In genomic region chr7:47591655-47592572, GRCh38 we compare ENCODE assay signal across 16 cellular contexts. TPM values are rescaled to one million over a fixed set of nuclear protein-coding genes. Genes with fewer than 3 reads are reported as not detected.
DNase-seq lines count a peak whose midpoint lies in the region; ATAC-seq, FAIRE-seq and TF ChIP-seq lines count a peak whose summit lies in the region.
"Had no signal": no experiment of that assay in that cellular context is flagged by ENCODE, and none has a peak within 500 bp of the region (broad histone marks: within the 10 kb centered on the region; RNA-seq: fewer than 3 reads in every experiment).

No MANE protein-coding gene starts in this region.

- H3K27me3 ChIP-seq in HepG2 (ENCODE audit: control insufficient read depth in 1 of 2, insufficient read depth in 2 of 2, low read length in 2 of 2), result no peaks in the 10 kb centered on the region
- no peaks in the 10 kb centered on the region for H3K27me3 ChIP-seq in right lobe of liver
- no peaks in the 10 kb centered on the region for H3K27me3 ChIP-seq in mesendoderm (ENCODE audit: insufficient read depth, low read length, poor library complexity)
- no peaks in the 10 kb centered on the region for H3K27me3 ChIP-seq in uterus
- H3K27me3 ChIP-seq in dorsolateral prefrontal cortex, result no peaks in the 10 kb centered on the region

- no peak overlapping the region for H2BK120ac ChIP-seq in mesendoderm (ENCODE audit: low read depth, low read length)

- H2BK15ac ChIP-seq in mesendoderm (replicated peaks; ENCODE audit: low read depth), result no peak overlapping the region

- H3K9me3 ChIP-seq in HepG2 (ENCODE audit: low read length) (no peaks in the 10 kb centered on the region), right lobe of liver (no peaks in the 10 kb centered on the region), uterus (no peaks in the 10 kb centered on the region)

- H4K20me1 ChIP-seq in HepG2 (ENCODE audit: insufficient read depth, low read length), result no peaks in the 10 kb centered on the region

- peak overlapping the region; percentile 34 for H3K9ac ChIP-seq in HepG2 (ENCODE audit: insufficient read depth, low read depth, low read length)
- no peak overlapping the region for H3K9ac ChIP-seq in mesendoderm (ENCODE audit: low read length)

- peak overlapping the region; percentile 23 for H3K27ac ChIP-seq in HepG2 (ENCODE audit: extremely low read length, insufficient read depth, low read length)
- no peak overlapping the region for H3K27ac ChIP-seq in right lobe of liver
- H3K27ac ChIP-seq in mesendoderm (ENCODE audit: low read depth, low read length), result no peak overlapping the region
- peak overlapping the region; percentile 57 to 62 for H3K27ac ChIP-seq in uterus
- no peak overlapping the region for H3K27ac ChIP-seq in dorsolateral prefrontal cortex

- TF ChIP-seq EP300 in HepG2 (IDR thresholded peaks at IDR 0.05; ENCODE audit: low read depth in 2 of 2, low read length in 2 of 2) (no peak), HepG2 (CRISPR knock-in tag; IDR thresholded peaks at IDR 0.05; ENCODE audit: borderline replicate concordance) (no peak)

- H3K4me1 Mint-ChIP-seq in activated CD8-positive, alpha-beta memory T cell treated with anti-CD3 and anti-CD28 coated beads, Interleukin-2, amount 10 ng/mL, durations not matched to agents 7 days and 5 days, result no peaks in the 10 kb centered on the region

- no TSS peak for BruUV-seq in HepG2 (replicated peaks; lab: Mats Ljungman, UMichigan)

- H3K23ac ChIP-seq in mesendoderm (ENCODE audit: low read length), result no peak overlapping the region

- peak overlapping the region; percentile 67 for H3K4me2 ChIP-seq in HepG2 (ENCODE audit: low read depth, low read length)
- H3K4me2 ChIP-seq in mesendoderm (ENCODE audit: low read length), result no peak overlapping the region

- H2BK5ac ChIP-seq in mesendoderm (ENCODE audit: low read length), result no peak overlapping the region

- TF ChIP-seq POLR2A in HepG2 (IDR thresholded peaks at IDR 0.05; ENCODE audit: insufficient read depth in 1 of 2, low read depth in 2 of 2, low read length in 2 of 2) (no peak), right lobe of liver (IDR thresholded peaks at IDR 0.05) (no peak), uterus (IDR thresholded peaks at IDR 0.05) (no peak)

- no peaks in the 10 kb centered on the region for H3K36me3 ChIP-seq in HepG2 (replicated peaks in 1 of 2; ENCODE audit: control insufficient read depth in 1 of 2, insufficient read depth in 2 of 2, low read length in 2 of 2)
- no peaks in the 10 kb centered on the region for H3K36me3 ChIP-seq in right lobe of liver
- no peaks in the 10 kb centered on the region for H3K36me3 ChIP-seq in mesendoderm (ENCODE audit: control insufficient read depth, insufficient read depth, low read length)
- no peaks in the 10 kb centered on the region for H3K36me3 ChIP-seq in uterus
- H3K36me3 ChIP-seq: thoracic aorta had no signal

- H3K4ac ChIP-seq in mesendoderm (ENCODE audit: low read depth, low read length), result no peak overlapping the region

- H3K4me3 Mint-ChIP-seq in activated CD8-positive, alpha-beta memory T cell treated with anti-CD3 and anti-CD28 coated beads, Interleukin-2, amount 10 ng/mL, durations not matched to agents 7 days and 5 days, result no peak overlapping the region

- peaks cover 50% of the 10 kb centered on the region for H3K4me1 ChIP-seq in HepG2 (ENCODE audit: insufficient read depth, low read length)
- H3K4me1 ChIP-seq in right lobe of liver, result peaks cover 0 to 8% (median 4%) of the 10 kb centered on the region in 4 donors
- no peaks in the 10 kb centered on the region for H3K4me1 ChIP-seq in mesendoderm (ENCODE audit: control insufficient read depth, low read depth, low read length)
- H3K4me1 ChIP-seq in uterus, result peaks cover 0 to 7% of the 10 kb centered on the region in 2 donors

- TF ChIP-seq RAD21 in HepG2 (CRISPR knock-in tag; IDR thresholded peaks at IDR 0.05), result no peak

- H3K18ac ChIP-seq in mesendoderm (ENCODE audit: low read length), result peak overlapping the region; percentile 8

- 51% methylated on average over 17 of the region's 17 CpGs for WGBS in HepG2 (ENCODE audit: low lambda C conversion rate)
- 64% methylated on average over 13 of the region's 17 CpGs for WGBS in right lobe of liver (ENCODE audit: insufficient coverage, low coverage, low lambda C conversion rate, missing lambda C conversion rate)
- WGBS in mesendoderm (ENCODE audit: extremely low coverage, insufficient coverage, low lambda C conversion rate), result no CpG with 5 or more reads among the region's 17 CpGs

- intact Hi-C loops in HepG2 (cut with micrococcal nuclease; ENCODE audit: unreplicated experiment), result no loop called here
- intact Hi-C loops in right lobe of liver (cut with DNase I), result no loop called here
- intact Hi-C loops in uterus (cut with DNase I; ENCODE audit: low total_unique reads), result no loop called here
- intact Hi-C loops in dorsolateral prefrontal cortex (cut with DNase I), result no loop called here

- H3K56ac ChIP-seq in mesendoderm (ENCODE audit: low read length), result no peak overlapping the region

- no peak for FAIRE-seq in HepG2 (lab: Jason Lieb, UNC)
- FAIRE-seq: A204.1, endometrium, GM18507 had no signal

- POLR2A ChIA-PET in HepG2 (lab: Yijun Ruan, JAX), result interaction anchor here (1.1 to 2.2 kb wide), 5 partner anchors 9 to 19 kb away, joined by 3 to 13 read pairs (median 8); partner anchors contain the start of gene TNS3
- POLR2A ChIA-PET in GM10248 (lab: Yijun Ruan, JAX), result no interaction called here

- H2AFZ ChIP-seq in HepG2 (ENCODE audit: low read length), result no peak overlapping the region

- no peak for TF ChIP-seq CTCF in HepG2 (CRISPR knock-in tag; IDR thresholded peaks at IDR 0.05)
- TF ChIP-seq CTCF in right lobe of liver (IDR thresholded peaks at IDR 0.05), result no peak
- TF ChIP-seq CTCF in uterus (IDR thresholded peaks at IDR 0.05), result no peak
- no peak for TF ChIP-seq CTCF in GM10248 (IDR thresholded peaks at IDR 0.05; ENCODE audit: control extremely low read depth, extremely low read depth, low read depth, missing control alignments)
- no peak for TF ChIP-seq CTCF in dorsolateral prefrontal cortex (IDR thresholded peaks at IDR 0.05 in 54 of 56, conservative IDR thresholded peaks at IDR 0.05 in 2 of 56; ENCODE audit: low read depth in 1 of 56, partially characterized antibody in 56 of 56)

- H3K27ac Mint-ChIP-seq in activated CD8-positive, alpha-beta memory T cell treated with anti-CD3 and anti-CD28 coated beads, Interleukin-2, amount 10 ng/mL, durations not matched to agents 7 days and 5 days, result no peak overlapping the region

- no peak overlapping the region for H4K5ac ChIP-seq in mesendoderm (ENCODE audit: low read length)

- H3K4me3 ChIP-seq in HepG2 (replicated peaks in 1 of 3; ENCODE audit: insufficient read depth in 1 of 3, low read depth in 2 of 3, low read length in 3 of 3), result peak overlapping the region in 1 of 3 experiments; percentile 6; a peak in 1 of 6 replicates
- no peak overlapping the region for H3K4me3 ChIP-seq in right lobe of liver
- H3K4me3 ChIP-seq in mesendoderm (ENCODE audit: low read length), result no peak overlapping the region
- H3K4me3 ChIP-seq in uterus, result no peak overlapping the region
- no peak overlapping the region for H3K4me3 ChIP-seq in dorsolateral prefrontal cortex
- H3K4me3 ChIP-seq: skin epidermis, thoracic aorta had no signal

- no peaks in the 10 kb centered on the region for H3K36me3 Mint-ChIP-seq in activated CD8-positive, alpha-beta memory T cell treated with anti-CD3 and anti-CD28 coated beads, Interleukin-2, amount 10 ng/mL, durations not matched to agents 7 days and 5 days

- peak; percentile 75 for DNase-seq in HepG2 (ENCODE audit: low spot score)
- DNase-seq in right lobe of liver, result no peak
- peak; percentile 74 for DNase-seq in dedifferentiated amniotic fluid mesenchymal stem cell (ENCODE audit: extremely low spot score)
- peak; percentile 82 for DNase-seq in mesendoderm
- DNase-seq in uterus, result no peak
- DNase-seq in GM10248 (ENCODE audit: extremely low spot score), result no peak
- no peak for DNase-seq in activated CD8-positive, alpha-beta memory T cell treated with anti-CD3 and anti-CD28 coated beads, Interleukin-2, amount 10 ng/mL, durations not matched to agents 7 days and 5 days
- no peak for DNase-seq in dorsolateral prefrontal cortex
- DNase-seq: anterior cingulate cortex, DMS79, NCI-H446 treated with DMSO at 0.1 percent for 48 hours had no signal

- CTCF ChIA-PET in HepG2 (lab: Yijun Ruan, JAX; ENCODE audit: low intra/inter-chr PET ratio, low total read pairs) (no interaction called here), GM10248 (lab: Yijun Ruan, JAX) (no interaction called here)
- CTCF ChIA-PET in activated CD8-positive, alpha-beta memory T cell treated with anti-CD3 and anti-CD28 coated beads, Interleukin-2, amount 10 ng/mL, durations not matched to agents 7 days and 5 days (lab: Charles Lee), result no interaction called here

- no peak overlapping the region for H2AK5ac ChIP-seq in mesendoderm (ENCODE audit: low read length)

- peak; percentile 69 for ATAC-seq in HepG2
- ATAC-seq in right lobe of liver, result no peak
- no peak for ATAC-seq in activated CD8-positive, alpha-beta memory T cell treated with anti-CD3 and anti-CD28 coated beads, Interleukin-2, amount 10 ng/mL, durations not matched to agents 7 days and 5 days

- in situ Hi-C loops in HepG2 (cut with HindIII; ENCODE audit: extremely low pct_ligation_motif_present, low pct_unique_long_range_greater_than_20kb), result no loop called here

- no peaks in the 10 kb centered on the region for H3K79me2 ChIP-seq in HepG2 (ENCODE audit: insufficient read depth, low read length)
- H3K79me2 ChIP-seq in mesendoderm (ENCODE audit: control insufficient read depth, insufficient read depth, low read length), result no peaks in the 10 kb centered on the region

- H3K9me3 Mint-ChIP-seq in activated CD8-positive, alpha-beta memory T cell treated with anti-CD3 and anti-CD28 coated beads, Interleukin-2, amount 10 ng/mL, durations not matched to agents 7 days and 5 days (ENCODE audit: low read depth), result peaks cover 4% of the 10 kb centered on the region

- H3K27me3 Mint-ChIP-seq in activated CD8-positive, alpha-beta memory T cell treated with anti-CD3 and anti-CD28 coated beads, Interleukin-2, amount 10 ng/mL, durations not matched to agents 7 days and 5 days, result no peaks in the 10 kb centered on the region

- no peak overlapping the region for H4K8ac ChIP-seq in mesendoderm (ENCODE audit: low read depth, low read length)

- H3K79me1 ChIP-seq in mesendoderm (ENCODE audit: low read length), result no peaks in the 10 kb centered on the region

RNA-seq across cellular contexts. Expression of gene TNS3, which starts 10.0 kb away (rescaled TPM):
- total RNA-seq in HepG2 (2016; rRNA removed; fragmentation: Illumina TruSeq; extraction: Trizol) (51.3 and 55.7 TPM in 2 replicates), right lobe of liver (10 to 100 TPM; 51.2 to 95.0 (median 58.4) TPM), uterus (100 to 1,000 TPM in 1 of 4 donors, 10 to 100 TPM in 3; 27.2 to 110 (median 47.5) TPM), dorsolateral prefrontal cortex (100 to 1,000 TPM in 5 of 120 experiments, 10 to 100 TPM in 115; 16.5 to 145 (median 47.8) TPM)
- total RNA-seq in HepG2 (2016; cell fraction: cytosol; rRNA removed; fragmentation: Illumina TruSeq; extraction: Trizol; ENCODE audit: low read depth), result 14.9 and 19.1 TPM in 2 replicates
- total RNA-seq in HepG2 (2016; cell fraction: insoluble cytoplasmic fraction; rRNA removed; fragmentation: Illumina TruSeq; extraction: Trizol), result 45.5 and 52.6 TPM in 2 replicates
- 16.6 and 16.8 TPM in 2 replicates for total RNA-seq in HepG2 (2016; cell fraction: membrane; rRNA removed; fragmentation: Illumina TruSeq; extraction: Trizol)
- total RNA-seq in HepG2 (2016; cell fraction: nucleus; rRNA removed; fragmentation: Illumina TruSeq; extraction: Trizol), result 72.4 and 83.0 TPM in 2 replicates
- polyA plus RNA-seq in HepG2 (2011; rRNA removed), result 52.9 and 55.1 TPM in 2 replicates
- 28.4 and 33.2 TPM in 2 replicates for polyA plus RNA-seq in HepG2 (2011; cell fraction: cytosol; rRNA removed)
- polyA plus RNA-seq in HepG2 (2011; cell fraction: nucleus; rRNA removed), result 76.4 and 98.4 TPM in 2 replicates
- polyA plus RNA-seq in HepG2 (2012), result 48.6 and 60.6 TPM in 2 replicates
- polyA plus RNA-seq in HepG2 (2016; cell fraction: cytosol; fragmentation: Illumina TruSeq; extraction: Trizol; ENCODE audit: low read depth), result 1.6 and 1.9 TPM in 2 replicates
- polyA plus RNA-seq in HepG2 (2016; cell fraction: insoluble cytoplasmic fraction; fragmentation: Illumina TruSeq; extraction: Trizol; ENCODE audit: low read depth), result 32.3 and 39.6 TPM in 2 replicates
- 3.7 and 4.3 TPM in 2 replicates for polyA plus RNA-seq in HepG2 (2016; cell fraction: membrane; fragmentation: Illumina TruSeq; extraction: Trizol; ENCODE audit: low read depth)
- polyA plus RNA-seq in HepG2 (2016; cell fraction: nucleus; fragmentation: Illumina TruSeq; extraction: Trizol; ENCODE audit: insufficient read depth, low read depth), result 56.5 and 64.9 TPM in 2 replicates
- polyA minus RNA-seq in HepG2 (2011; rRNA and poly(A)+ RNA removed; ENCODE audit: low replicate concordance), result 29.7 and 302 TPM in 2 replicates
- 53.8 and 56.5 TPM in 2 replicates for polyA minus RNA-seq in HepG2 (2011; cell fraction: cytosol; rRNA and poly(A)+ RNA removed)
- polyA minus RNA-seq in HepG2 (2011; cell fraction: nucleus; rRNA and poly(A)+ RNA removed), result 139 and 170 TPM in 2 replicates
- polyA plus RNA-seq in mesendoderm (2013, experiment 1 of 2), result 7.2 TPM
- 7.8 TPM for polyA plus RNA-seq in mesendoderm (2013, experiment 2 of 2)
- total RNA-seq in activated CD8-positive, alpha-beta memory T cell treated with anti-CD3 and anti-CD28 coated beads, Interleukin-2, amount 10 ng/mL, durations not matched to agents 7 days and 5 days, result 1 to 10 TPM in 1 of 2 experiments, under 1 TPM in 1; 0.23 to 2.6 TPM

Comparison
In these comparisons a context has a peak if more than half of its experiments do, and no peak if none do; other contexts are left out.
1. DNase-seq: peak in HepG2 (single experiment), dedifferentiated amniotic fluid mesenchymal stem cell (single experiment) and mesendoderm (single experiment); none in right lobe of liver (0 of 3), uterus (0 of 2), GM10248 (single experiment), activated CD8-positive, alpha-beta memory T cell treated with anti-CD3 and anti-CD28 coated beads, Interleukin-2, amount 10 ng/mL, durations not matched to agents 7 days and 5 days (single experiment) and dorsolateral prefrontal cortex (0 of 10).
2. H3K27ac ChIP-seq: peak in HepG2 (single experiment) and uterus (2 of 2); none in right lobe of liver (0 of 3), mesendoderm (single experiment) and dorsolateral prefrontal cortex (0 of 59).
3. RNA of gene TNS3, which starts 10.0 kb away (total RNA-seq): 27.2 to 110 TPM in uterus, 51.2 to 95.0 TPM in right lobe of liver, 14.9 to 83.0 TPM in HepG2 and 16.5 to 145 TPM in dorsolateral prefrontal cortex; 0.23 to 2.6 TPM in activated CD8-positive, alpha-beta memory T cell treated with anti-CD3 and anti-CD28 coated beads, Interleukin-2, amount 10 ng/mL, durations not matched to agents 7 days and 5 days; every median in the first group is over 4 times any median in the second.